16 cellular contexts compared by ENCODE assay signal in the genomic region with DNA sequence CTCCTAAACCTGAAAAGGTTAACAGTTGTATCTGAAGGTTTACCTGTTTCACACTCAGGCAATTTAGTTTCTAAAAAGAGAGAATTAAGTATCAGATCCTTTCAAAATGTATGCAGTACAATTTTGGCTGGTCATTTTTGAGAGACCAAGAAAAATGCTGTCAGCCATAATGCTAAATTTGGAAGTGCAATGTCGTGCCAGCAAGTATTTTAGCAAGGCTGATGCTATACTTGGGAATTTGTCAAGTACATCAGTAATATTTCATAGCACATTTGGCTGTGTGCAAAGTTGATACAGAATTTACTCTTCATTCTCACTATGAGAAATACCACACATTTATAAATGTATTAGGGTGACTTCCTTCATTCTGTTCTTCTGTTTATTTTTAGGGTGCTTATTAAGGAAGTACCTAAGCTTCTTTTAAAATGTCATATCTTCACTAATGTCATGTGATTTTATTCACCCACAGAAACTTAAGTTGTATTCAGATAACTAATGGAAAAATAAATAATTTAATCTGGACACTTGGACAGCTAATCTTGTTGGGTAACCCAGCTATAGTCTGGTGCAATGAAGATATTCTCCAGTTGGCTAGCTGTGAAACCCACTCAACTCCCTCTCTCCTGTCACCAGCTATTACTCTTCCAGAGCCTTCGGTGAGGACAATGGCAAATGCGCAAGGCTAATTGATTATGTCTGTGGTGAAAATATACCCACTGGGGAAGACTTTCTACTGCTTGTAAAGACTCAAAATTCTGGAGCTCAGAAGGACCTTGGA.
DNase-seq lines count a peak whose midpoint lies in the region; ATAC-seq and TF ChIP-seq lines count a peak whose summit lies in the region.
"Had no signal": no experiment of that assay in that cellular context is flagged by ENCODE, and none has a peak within 500 bp of the region (broad histone marks: within the 10 kb centered on the region; RNA-seq: fewer than 3 reads in every experiment).

No MANE protein-coding gene starts in this region.

- H3K4me1 Mint-ChIP-seq in progenitor cell of endocrine pancreas (ENCODE audit: low read depth) = peaks cover 1% of the 10 kb centered on the region
- H3K4me1 Mint-ChIP-seq: CD8-positive, alpha-beta memory T cell had no signal

- no peaks in the 10 kb centered on the region for H3K9me3 Mint-ChIP-seq in progenitor cell of endocrine pancreas (ENCODE audit: low read depth)
- H3K9me3 Mint-ChIP-seq: GM23338, H9 had no signal

- no peak overlapping the region for H3K4me3 ChIP-seq in heart right ventricle
- H3K4me3 ChIP-seq: BLaER1, GM12878, GM23338 had no signal

- H3K27ac ChIP-seq in heart right ventricle = peak overlapping the region in 7 of 10 donors; percentile 18 to 77 (median 52)
- H3K27ac ChIP-seq: BLaER1 had no signal

- H3K27ac Mint-ChIP-seq in progenitor cell of endocrine pancreas = no peak overlapping the region
- H3K27ac Mint-ChIP-seq: CD8-positive, alpha-beta memory T cell; GM23338; H9 had no signal

- peak in 2 of 8 donors; percentile 36 to 69 for ATAC-seq in heart right ventricle
- ATAC-seq in Right ventricle myocardium inferior = no peak
- ATAC-seq in left ventricle myocardium superior = peak; percentile 44
- no peak for ATAC-seq in GM18873 (IDR thresholded peaks at IDR 0.05; ENCODE audit: low FRiP score, unreplicated experiment)
- ATAC-seq: GM12878, GM23338 had no signal

- H3K36me3 ChIP-seq in heart right ventricle = no peaks in the 10 kb centered on the region
- H3K36me3 ChIP-seq: BLaER1 had no signal

- peaks cover 0 to 36% (median 25%) of the 10 kb centered on the region in 9 donors for H3K4me1 ChIP-seq in heart right ventricle
- H3K4me1 ChIP-seq: BLaER1, Caco-2 had no signal

- no peaks in the 10 kb centered on the region for H3K27me3 ChIP-seq in heart right ventricle
- H3K27me3 ChIP-seq: BLaER1 had no signal

- H3K36me3 Mint-ChIP-seq in progenitor cell of endocrine pancreas (ENCODE audit: insufficient read depth) = no peaks in the 10 kb centered on the region
- H3K36me3 Mint-ChIP-seq: CD8-positive, alpha-beta memory T cell had no signal

- intact Hi-C loops in heart right ventricle (cut with DNase I) = loop anchor here in 2 of 10 donors (10.0 kb wide), 2 partner anchors 164 to 254 kb away; no protein-coding TSS in a partner anchor
- intact Hi-C loops in Right ventricle myocardium inferior (cut with DNase I) = no loop called here
- intact Hi-C loops in left ventricle myocardium superior (cut with micrococcal nuclease) = no loop called here

- WGBS in heart right ventricle, 2 donors = 51 to 57% methylated on average over 3 of the region's 3 CpGs

- peaks cover 12% of the 10 kb centered on the region for H3K27me3 Mint-ChIP-seq in progenitor cell of endocrine pancreas
- H3K27me3 Mint-ChIP-seq: CD8-positive, alpha-beta memory T cell had no signal

- TF ChIP-seq CTCF in heart right ventricle (IDR thresholded peaks at IDR 0.05) = no peak
- TF ChIP-seq CTCF in progenitor cell of endocrine pancreas (IDR thresholded peaks at IDR 0.05; ENCODE audit: unreplicated experiment) = no peak

- DNase-seq in heart right ventricle = no peak
- DNase-seq in Right ventricle myocardium inferior (ENCODE audit: missing footprints) = no peak
- peak; percentile 39 for DNase-seq in cerebellum (ENCODE audit: low spot score)
- no peak for DNase-seq in left ventricle myocardium superior
- no peak for DNase-seq in NAMALWA (ENCODE audit: low spot score)
- DNase-seq in progenitor cell of endocrine pancreas (ENCODE audit: low spot score, unreplicated experiment) = no peak
- DNase-seq: 8988T; AML-193; Caco-2; CD8-positive, alpha-beta memory T cell; DMS53; H9 had no signal

- H3K9me3 ChIP-seq in heart right ventricle = no peaks in the 10 kb centered on the region
- H3K9me3 ChIP-seq: BLaER1, Caco-2 had no signal

- H3K4me3 Mint-ChIP-seq in progenitor cell of endocrine pancreas (ENCODE audit: low read depth) = no peak overlapping the region
- H3K4me3 Mint-ChIP-seq: CD8-positive, alpha-beta memory T cell; GM23338; H9 had no signal
